ENCODE assay signal across 16 cellular contexts in the genomic region with DNA sequence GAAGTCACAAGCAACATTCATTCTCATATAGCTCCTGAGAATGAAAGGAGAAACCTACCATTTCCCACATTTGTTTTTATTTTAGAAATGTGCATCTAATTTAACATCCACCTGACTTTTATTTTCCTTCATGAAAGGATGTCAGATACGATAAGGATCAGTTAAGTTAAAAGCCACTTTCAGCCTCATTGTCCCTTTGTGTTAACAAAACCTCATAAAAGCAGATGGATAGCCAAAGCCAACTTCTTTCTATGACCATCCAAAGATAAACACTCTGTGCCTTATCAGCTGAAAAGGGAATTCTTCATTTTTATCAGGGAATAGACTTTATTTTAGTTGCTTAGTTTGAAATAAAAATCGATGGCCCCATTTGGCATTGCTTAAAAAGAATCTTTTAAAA. TPM values are rescaled to one million over a fixed set of nuclear protein-coding genes. Genes with fewer than 3 reads are reported as not detected.
A peak's percentile ranks its signal among the peaks of the same experiment; 100 is the strongest.
DNase-seq lines count a peak whose midpoint lies in the region; ATAC-seq and TF ChIP-seq lines count a peak whose summit lies in the region.
"Had no signal": no experiment of that assay in that cellular context is flagged by ENCODE, and none has a peak within 500 bp of the region (broad histone marks: within the 10 kb centered on the region; RNA-seq: fewer than 3 reads in every experiment).

No MANE protein-coding gene starts in this region.

- H3K36me3 Mint-ChIP-seq in mesothelial cell of epicardium: peaks cover 10% of the 10 kb centered on the region
- H3K36me3 Mint-ChIP-seq: CD8-positive, alpha-beta T cell had no signal

- H3K4me3 Mint-ChIP-seq in mesothelial cell of epicardium: no peak overlapping the region
- H3K4me3 Mint-ChIP-seq: B cell; CD8-positive, alpha-beta T cell; GM23338; HFFc6 had no signal

- DNase-seq in NCI-H748 (lab: John Stamatoyannopoulos, UW; ENCODE audit: unreplicated experiment): peak; percentile 47
- no peak for DNase-seq in NCI-H748 treated with DMSO at 0.1 percent for 48 hours (lab: John Stamatoyannopoulos, UW)
- peak; percentile 73 for DNase-seq in LNCaP clone FGC (ENCODE audit: low read depth)
- DNase-seq in NCI-H146 treated with DMSO at 0.1 percent for 48 hours (lab: John Stamatoyannopoulos, UW; ENCODE audit: unreplicated experiment): peak; percentile 53
- DNase-seq in mesothelial cell of epicardium (ENCODE audit: low spot score in 2 of 2, unreplicated experiment in 2 of 2): no peak
- DNase-seq in GM19238 (ENCODE audit: insufficient read length, low spot score): no peak
- DNase-seq: Calu3; CD8-positive, alpha-beta T cell; HCEC 1CT; HFFc6 had no signal

- TF ChIP-seq CTCF in LNCaP clone FGC (IDR thresholded peaks at IDR 0.05; ENCODE audit: control insufficient read depth, extremely low read depth, insufficient read depth): no peak
- TF ChIP-seq CTCF in mesothelial cell of epicardium (IDR thresholded peaks at IDR 0.05; ENCODE audit: unreplicated experiment): no peak

- no peaks in the 10 kb centered on the region for H3K27me3 Mint-ChIP-seq in mesothelial cell of epicardium (ENCODE audit: low read depth)
- H3K27me3 Mint-ChIP-seq: B cell had no signal

- ATAC-seq in GM21717 (IDR thresholded peaks at IDR 0.05; ENCODE audit: unreplicated experiment): no peak
- ATAC-seq: CD8-positive, alpha-beta T cell; GM23338 had no signal

- peaks cover 18% of the 10 kb centered on the region for H3K9me3 Mint-ChIP-seq in mesothelial cell of epicardium

- H3K4me1 Mint-ChIP-seq in mesothelial cell of epicardium: peaks cover 21% of the 10 kb centered on the region
- H3K4me1 Mint-ChIP-seq: B cell, GM23338 had no signal

- H3K4me3 ChIP-seq in LNCaP clone FGC (ENCODE audit: low read depth, low read length): no peak overlapping the region
- H3K4me3 ChIP-seq: BLaER1 treated with 17β-estradiol and CSF1 and Interleukin-3, amounts not matched to agents 10 nM and 100 nM; GM23338 had no signal

- H3K27ac Mint-ChIP-seq in mesothelial cell of epicardium: peak overlapping the region; percentile 61
- H3K27ac Mint-ChIP-seq: B cell; CD8-positive, alpha-beta T cell; GM23338; HFFc6 had no signal

RNA-seq across cellular contexts. Expression of a gene that starts 25.7 kb away (rescaled TPM):
- 0.57 TPM in 1 of 3 replicates, not detected in the others for total RNA-seq in mesothelial cell of epicardium
- total RNA-seq: A172; B cell; Calu3; CD8-positive, alpha-beta T cell; HFFc6; HT1080 had no signal

Comparison
In these comparisons a context has a peak if more than half of its experiments do, and no peak if none do; other contexts are left out.
1. DNase-seq: peak in NCI-H748 (single experiment), LNCaP clone FGC (single experiment) and NCI-H146 treated with DMSO at 0.1 percent for 48 hours (single experiment); none in NCI-H748 treated with DMSO at 0.1 percent for 48 hours (single experiment), mesothelial cell of epicardium (0 of 2) and GM19238 (single experiment).